ENCODE assay signal across 8 cellular contexts in genomic region chr2:8229546-8229986, GRCh38.
DNase-seq lines count a peak whose midpoint lies in the region; ATAC-seq, FAIRE-seq and TF ChIP-seq lines count a peak whose summit lies in the region.

No MANE protein-coding gene starts in this region.

- no peaks in the 10 kb centered on the region for H3K27me3 ChIP-seq in CD8-positive, alpha-beta T cell (ENCODE audit: insufficient read depth, low read length)
- no peaks in the 10 kb centered on the region for H3K27me3 ChIP-seq in neutrophil

- TF ChIP-seq CTCF in CD8-positive, alpha-beta T cell (IDR thresholded peaks at IDR 0.05): no peak
- TF ChIP-seq CTCF in coronary artery (IDR thresholded peaks at IDR 0.05) (no peak), neutrophil (IDR thresholded peaks at IDR 0.05) (no peak)

- H3K4me1 Mint-ChIP-seq in CD8-positive, alpha-beta T cell (ENCODE audit: low read depth): peaks cover 10% of the 10 kb centered on the region
- H3K4me1 Mint-ChIP-seq in T-helper 1 cell treated with Interleukin-12 subunit alpha and Interleukin-12 subunit beta and Interleukin-4 antibody, amounts not matched to agents 30 μg/mL and 1 μg/mL, for 36 hours (ENCODE audit: low read depth): peaks cover 24% of the 10 kb centered on the region

- intact Hi-C loops in CD8-positive, alpha-beta T cell (cut with DNase I, micrococcal nuclease): no loop called here

- peaks cover 7% of the 10 kb centered on the region for H3K4me1 ChIP-seq in CD8-positive, alpha-beta T cell (ENCODE audit: insufficient read depth, low read length)
- H3K4me1 ChIP-seq in neutrophil (ENCODE audit: control insufficient read depth in 1 of 2, insufficient read depth in 1 of 2, low read depth in 1 of 2, low read length in 1 of 2): peaks cover 30 to 32% of the 10 kb centered on the region in 2 experiments

- POLR2A ChIA-PET in CD8-positive, alpha-beta T cell (lab: Charles Lee): interaction anchor here (0.6 kb wide), 1 partner anchor 865 kb away, joined by 3 read pairs; no protein-coding TSS in a partner anchor

- H3K36me3 Mint-ChIP-seq in CD8-positive, alpha-beta T cell: no peaks in the 10 kb centered on the region
- H3K36me3 Mint-ChIP-seq in T-helper 1 cell treated with Interleukin-12 subunit alpha and Interleukin-12 subunit beta and Interleukin-4 antibody, amounts not matched to agents 30 μg/mL and 1 μg/mL, for 36 hours (ENCODE audit: low read depth): peaks cover 11% of the 10 kb centered on the region

- no peak overlapping the region for H3K4me3 Mint-ChIP-seq in CD8-positive, alpha-beta T cell
- H3K4me3 Mint-ChIP-seq in T-helper 1 cell treated with Interleukin-12 subunit alpha and Interleukin-12 subunit beta and Interleukin-4 antibody, amounts not matched to agents 30 μg/mL and 1 μg/mL, for 36 hours: peak overlapping the region; percentile 56

- H3K27me3 Mint-ChIP-seq in CD8-positive, alpha-beta T cell (ENCODE audit: low read depth): no peaks in the 10 kb centered on the region
- peaks cover 7% of the 10 kb centered on the region for H3K27me3 Mint-ChIP-seq in T-helper 1 cell treated with Interleukin-12 subunit alpha and Interleukin-12 subunit beta and Interleukin-4 antibody, amounts not matched to agents 30 μg/mL and 1 μg/mL, for 36 hours (ENCODE audit: low read depth)

- no peak overlapping the region for H3K27ac Mint-ChIP-seq in CD8-positive, alpha-beta T cell
- H3K27ac Mint-ChIP-seq in T-helper 1 cell treated with Interleukin-12 subunit alpha and Interleukin-12 subunit beta and Interleukin-4 antibody, amounts not matched to agents 30 μg/mL and 1 μg/mL, for 36 hours: peak overlapping the region; percentile 70

- peak; percentile 5 to 68 (median 31) for DNase-seq in CD8-positive, alpha-beta T cell
- no peak for DNase-seq in coronary artery (ENCODE audit: low spot score)
- peak; percentile 68 for DNase-seq in urothelium cell line (ENCODE audit: low spot score)
- no peak for DNase-seq in COLO668 (lab: John Stamatoyannopoulos, UW; ENCODE audit: unreplicated experiment)

- peak; percentile 85 for ATAC-seq in CD8-positive, alpha-beta T cell
- ATAC-seq in GM19468 (IDR thresholded peaks at IDR 0.05; ENCODE audit: extremely low read depth, unreplicated experiment) (peak; percentile 92), HG03521 (IDR thresholded peaks at IDR 0.05; ENCODE audit: unreplicated experiment) (peak; percentile 85)

- H3K4me3 ChIP-seq in CD8-positive, alpha-beta T cell (ENCODE audit: low read depth, low read length): no peak overlapping the region
- no peak overlapping the region for H3K4me3 ChIP-seq in coronary artery
- H3K4me3 ChIP-seq in neutrophil (ENCODE audit: low read depth in 1 of 2, low read length in 1 of 2): peak overlapping the region; percentile 13 to 44

- H3K36me3 ChIP-seq in CD8-positive, alpha-beta T cell (ENCODE audit: insufficient read depth, low read length): no peaks in the 10 kb centered on the region
- no peaks in the 10 kb centered on the region for H3K36me3 ChIP-seq in neutrophil

- H3K27ac ChIP-seq in CD8-positive, alpha-beta T cell (ENCODE audit: low read depth, low read length): no peak overlapping the region
- H3K27ac ChIP-seq in coronary artery (peak overlapping the region; percentile 36 to 52), neutrophil (no peak overlapping the region)

- CTCF ChIA-PET in CD8-positive, alpha-beta T cell (lab: Charles Lee): interaction anchor here (0.6 kb wide), 1 partner anchor 144 kb away, joined by 3 read pairs; no protein-coding TSS in a partner anchor

- no peak for FAIRE-seq in urothelium cell line (lab: Jason Lieb, UNC)

- no peaks in the 10 kb centered on the region for H3K9me3 ChIP-seq in CD8-positive, alpha-beta T cell (ENCODE audit: low read length)
- H3K9me3 ChIP-seq in neutrophil: no peaks in the 10 kb centered on the region

- no peaks in the 10 kb centered on the region for H3K9me3 Mint-ChIP-seq in CD8-positive, alpha-beta T cell
- peaks cover 11% of the 10 kb centered on the region for H3K9me3 Mint-ChIP-seq in T-helper 1 cell treated with Interleukin-12 subunit alpha and Interleukin-12 subunit beta and Interleukin-4 antibody, amounts not matched to agents 30 μg/mL and 1 μg/mL, for 36 hours

Comparison
In these comparisons a context has a peak if more than half of its experiments do, and no peak if none do; other contexts are left out.
1. DNase-seq: peak in CD8-positive, alpha-beta T cell (7 of 7) and urothelium cell line (single experiment); none in coronary artery (single experiment) and COLO668 (single experiment).
2. H3K27ac ChIP-seq: peak in coronary artery (2 of 2); none in CD8-positive, alpha-beta T cell (single experiment) and neutrophil (single experiment).
3. H3K4me3 ChIP-seq: peak in neutrophil (2 of 2); none in CD8-positive, alpha-beta T cell (single experiment) and coronary artery (single experiment).
4. Peak in every context shown above with its lines, with median percentiles within 50 percentile points of each other: ATAC-seq.